ENCODE assay signal across 1 cellular context in genomic region chr4:69875986-69876542, GRCh38.
TF ChIP-seq lines count a peak whose summit lies in the region.

No MANE protein-coding gene starts in this region.

TF ChIP-seq in HepG2, 621 proteins besides CTCF, POLR2A, EP300 and RAD21 (continued from another document):
- TF ChIP-seq ZBTB34 (CRISPR knock-in tag; IDR thresholded peaks at IDR 0.05) = no peak
- TF ChIP-seq HOMEZ (CRISPR knock-in tag; IDR thresholded peaks at IDR 0.05; ENCODE audit: low read depth) = peak; percentile 99
